In the genomic region with DNA sequence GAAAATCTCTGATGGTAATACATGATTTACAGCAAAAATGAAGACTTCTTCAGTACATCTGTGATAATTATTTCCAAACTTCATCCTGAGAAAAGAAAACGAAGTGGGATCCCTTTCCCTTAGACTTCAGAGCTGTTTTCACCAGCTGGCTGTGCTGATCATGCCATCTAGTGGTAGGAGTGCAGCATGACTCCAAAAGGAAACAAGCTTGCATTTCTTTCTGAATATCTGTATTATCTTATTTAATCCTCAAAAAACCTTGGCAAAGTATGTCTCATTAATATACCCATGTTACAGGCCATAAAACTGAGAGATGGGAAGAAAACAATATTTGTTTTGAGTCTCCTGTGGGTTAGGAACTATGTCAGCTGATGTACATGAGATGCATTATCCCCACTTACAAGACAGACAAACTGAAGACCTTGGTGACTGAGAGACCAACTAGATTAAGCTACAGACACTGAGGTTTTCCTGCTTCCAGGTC, we compare ENCODE assay signal across 7 cellular contexts. TPM values are rescaled to one million over a fixed set of nuclear protein-coding genes. Genes with fewer than 3 reads are reported as not detected.
DNase-seq lines count a peak whose midpoint lies in the region; ATAC-seq, FAIRE-seq and TF ChIP-seq lines count a peak whose summit lies in the region.

No MANE protein-coding gene starts in this region.

- H3K9me3 ChIP-seq in Panc1 (ENCODE audit: control insufficient read depth, insufficient read depth, low read depth, low read length), result no peaks in the 10 kb centered on the region

- H3K27me3 ChIP-seq in Panc1 (ENCODE audit: control insufficient read depth, insufficient read depth, low read length) (no peaks in the 10 kb centered on the region), bronchial epithelial cell (ENCODE audit: control insufficient read depth, insufficient read depth, low read length) (no peaks in the 10 kb centered on the region), kidney epithelial cell (ENCODE audit: control insufficient read depth, insufficient read depth, low read length) (no peaks in the 10 kb centered on the region)

- peak; percentile 64; the same call in 1 of the 2 replicates for ATAC-seq in Panc1
- ATAC-seq in stimulated activated naive CD8-positive, alpha-beta T cell treated with anti-CD3 and anti-CD28 coated beads, Interleukin-15, Interleukin-2, amounts not matched to agents 100 U/mL and 50 U/mL, for 24 hours, result no peak
- no peak for ATAC-seq in GM18505 (IDR thresholded peaks at IDR 0.05; ENCODE audit: unreplicated experiment)

- no peak for TF ChIP-seq POLR2A in GM18505 (IDR thresholded peaks at IDR 0.05; ENCODE audit: borderline replicate concordance, extremely low read depth, insufficient read depth, insufficient read length)

- no peak for FAIRE-seq in bronchial epithelial cell (lab: Jason Lieb, UNC)

- POLR2A ChIA-PET in Panc1 (lab: Charles Lee), result no interaction called here

- no TSS peak for BruUV-seq in Panc1 (replicated peaks; lab: Mats Ljungman, UMichigan)

- H3K4me3 ChIP-seq in Panc1 (ENCODE audit: low read depth in 2 of 2, low read length in 2 of 2) (no peak overlapping the region), bronchial epithelial cell (ENCODE audit: low read depth, low read length) (no peak overlapping the region), kidney epithelial cell (ENCODE audit: low read depth, low read length) (no peak overlapping the region)

- TF ChIP-seq CTCF in Panc1 (IDR thresholded peaks at IDR 0.05), result peak; percentile 91
- TF ChIP-seq CTCF in bronchial epithelial cell (IDR thresholded peaks at IDR 0.05; ENCODE audit: insufficient read depth, low read length, severe bottlenecking), result peak; percentile 88
- TF ChIP-seq CTCF in kidney epithelial cell (IDR thresholded peaks at IDR 0.05; ENCODE audit: insufficient read depth, low read length, poor library complexity, severe bottlenecking), result peak; percentile 95

- H3K36me3 ChIP-seq in Panc1 (ENCODE audit: control insufficient read depth, insufficient read depth, low read length), result no peaks in the 10 kb centered on the region
- H3K36me3 ChIP-seq in bronchial epithelial cell (ENCODE audit: control insufficient read depth, insufficient read depth, low read length), result no peaks in the 10 kb centered on the region
- H3K36me3 ChIP-seq in kidney epithelial cell (ENCODE audit: control insufficient read depth, insufficient read depth, low read length), result no peaks in the 10 kb centered on the region

- intact Hi-C loops in Panc1 (cut with micrococcal nuclease; ENCODE audit: unreplicated experiment), result loop anchor here (2.0 to 5.0 kb wide), 3 partner anchors 170 to 398 kb away; no protein-coding TSS in a partner anchor

- H3K27ac ChIP-seq in Panc1 (ENCODE audit: low read length), result no peak overlapping the region

- CTCF ChIA-PET in Panc1 (lab: Charles Lee), result interaction anchor here (0.6 to 1.6 kb wide), 5 partner anchors 169 to 402 kb away, joined by 3 to 11 read pairs (median 3); no protein-coding TSS in a partner anchor

- in situ Hi-C loops in Panc1 (cut with HindIII; ENCODE audit: low pct_unique_long_range_greater_than_20kb, low sequenced_read_pairs), result no loop called here

- no peaks in the 10 kb centered on the region for H3K4me1 ChIP-seq in Panc1 (ENCODE audit: control insufficient read depth, insufficient read depth, low read length)

- DNase-seq in EH (ENCODE audit: low read depth), result peak; percentile 61
- peak; percentile 36 for DNase-seq in HuH-7.5 (ENCODE audit: low spot score)
- DNase-seq in Panc1 (ENCODE audit: low read depth, low spot score), result peak; percentile 56
- peak; percentile 51 for DNase-seq in bronchial epithelial cell (ENCODE audit: low read depth)
- peak; percentile 16 for DNase-seq in kidney epithelial cell (ENCODE audit: low read depth)
- peak; percentile 23 for DNase-seq in stimulated activated naive CD8-positive, alpha-beta T cell treated with anti-CD3 and anti-CD28 coated beads, Interleukin-15, Interleukin-2, amounts not matched to agents 100 U/mL and 50 U/mL, for 24 hours

RNA-seq across cellular contexts. Expression of a gene that starts 9.8 kb away (rescaled TPM):
- not detected for total RNA-seq in Panc1 (2021; ENCODE audit: unreplicated experiment)
- not detected for polyA plus RNA-seq in Panc1 (2012; ENCODE audit: insufficient read length)
- not detected in 2 replicates for total RNA-seq in bronchial epithelial cell
- not detected in 2 replicates for total RNA-seq in kidney epithelial cell

RNA-seq across cellular contexts. Expression of a gene that starts 35.4 kb away (rescaled TPM):
- total RNA-seq in Panc1 (2021; ENCODE audit: unreplicated experiment) (12.0 TPM), bronchial epithelial cell (22.8 and 33.7 TPM in 2 replicates), kidney epithelial cell (14.4 and 14.7 TPM in 2 replicates)
- 5.2 TPM for polyA plus RNA-seq in Panc1 (2012; ENCODE audit: insufficient read length)
